ENCODE assay signal across 8 cellular contexts in the genomic region with DNA sequence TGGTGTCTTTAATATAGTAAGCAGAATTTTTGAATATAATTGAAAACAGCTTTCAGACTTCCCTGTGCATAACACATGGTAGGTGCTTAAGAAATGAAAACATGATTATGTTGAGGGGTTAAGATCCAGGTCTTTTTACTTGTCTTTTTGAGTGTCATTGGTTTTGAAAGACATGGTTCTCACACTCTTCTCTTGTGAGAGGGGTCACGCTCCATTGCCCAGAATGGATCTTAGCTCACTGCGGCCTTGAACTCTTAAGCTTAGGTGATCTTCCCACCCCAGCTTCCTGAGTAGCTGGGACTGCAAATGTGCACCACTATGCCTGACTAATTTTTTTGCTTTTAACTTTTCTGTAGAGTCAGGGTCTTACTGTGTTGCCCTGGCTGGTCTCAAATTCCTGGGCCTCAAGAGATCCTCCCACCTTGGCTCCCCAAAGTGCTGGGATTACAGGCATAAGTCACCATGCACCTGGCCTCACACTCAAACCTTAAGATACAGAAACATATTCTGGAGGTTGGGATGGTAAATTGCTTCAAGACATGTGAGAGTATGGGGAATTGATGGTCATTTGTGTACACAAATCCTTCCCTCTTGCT. TPM values are rescaled to one million over a fixed set of nuclear protein-coding genes. Genes with fewer than 3 reads are reported as not detected.
A peak's percentile ranks its signal among the peaks of the same experiment; 100 is the strongest.
DNase-seq lines count a peak whose midpoint lies in the region; ATAC-seq, FAIRE-seq and TF ChIP-seq lines count a peak whose summit lies in the region.

No MANE protein-coding gene starts in this region.

- H3K36me3 Mint-ChIP-seq in activated CD8-positive, alpha-beta memory T cell treated with anti-CD3 and anti-CD28 coated beads, Interleukin-2, amount 10 ng/mL, durations not matched to agents 7 days and 5 days = peaks cover 47% of the 10 kb centered on the region
- peaks cover 68% of the 10 kb centered on the region for H3K36me3 Mint-ChIP-seq in activated T-helper 17 cell treated with anti-CD3 and anti-CD28 coated beads, Interleukin-2, amount 50 U/mL, for 72 hours (ENCODE audit: low read depth)

- H3K9me3 ChIP-seq in kidney (ENCODE audit: control insufficient read depth in 1 of 2, low read length in 2 of 2) (no peaks in the 10 kb centered on the region), thyroid gland (no peaks in the 10 kb centered on the region)

- no peaks in the 10 kb centered on the region for H3K27me3 Mint-ChIP-seq in activated CD8-positive, alpha-beta memory T cell treated with anti-CD3 and anti-CD28 coated beads, Interleukin-2, amount 10 ng/mL, durations not matched to agents 7 days and 5 days
- H3K27me3 Mint-ChIP-seq in activated T-helper 17 cell treated with anti-CD3 and anti-CD28 coated beads, Interleukin-2, amount 50 U/mL, for 72 hours = no peaks in the 10 kb centered on the region

- no peaks in the 10 kb centered on the region for H3K27me3 ChIP-seq in thyroid gland

- no peaks in the 10 kb centered on the region for H3K9me3 Mint-ChIP-seq in activated CD8-positive, alpha-beta memory T cell treated with anti-CD3 and anti-CD28 coated beads, Interleukin-2, amount 10 ng/mL, durations not matched to agents 7 days and 5 days (ENCODE audit: low read depth)
- H3K9me3 Mint-ChIP-seq in activated T-helper 17 cell treated with anti-CD3 and anti-CD28 coated beads, Interleukin-2, amount 50 U/mL, for 72 hours = no peaks in the 10 kb centered on the region

- ATAC-seq in activated CD8-positive, alpha-beta memory T cell treated with anti-CD3 and anti-CD28 coated beads, Interleukin-2, amount 10 ng/mL, durations not matched to agents 7 days and 5 days = no peak
- ATAC-seq in activated T-helper 17 cell treated with anti-CD3 and anti-CD28 coated beads, Interleukin-2, amount 50 U/mL, for 72 hours (replicated peaks) = no peak
- ATAC-seq in HG02840 (IDR thresholded peaks at IDR 0.05; ENCODE audit: low FRiP score, unreplicated experiment) (no peak), HG03439 (IDR thresholded peaks at IDR 0.05; ENCODE audit: unreplicated experiment) (no peak)

- peaks cover 7 to 12% of the 10 kb centered on the region in 2 donors for H3K4me1 ChIP-seq in kidney (ENCODE audit: control insufficient read depth in 1 of 2, insufficient read depth in 1 of 2, low read depth in 1 of 2, low read length in 2 of 2)
- H3K4me1 ChIP-seq in thyroid gland = peaks cover 11 to 12% of the 10 kb centered on the region in 2 donors

- H3K4me3 Mint-ChIP-seq in activated CD8-positive, alpha-beta memory T cell treated with anti-CD3 and anti-CD28 coated beads, Interleukin-2, amount 10 ng/mL, durations not matched to agents 7 days and 5 days = peak overlapping the region; percentile 98
- H3K4me3 Mint-ChIP-seq in activated T-helper 17 cell treated with anti-CD3 and anti-CD28 coated beads, Interleukin-2, amount 50 U/mL, for 72 hours = peak overlapping the region; percentile 92

- no peak for DNase-seq in activated CD8-positive, alpha-beta memory T cell treated with anti-CD3 and anti-CD28 coated beads, Interleukin-2, amount 10 ng/mL, durations not matched to agents 7 days and 5 days
- DNase-seq in activated CD8-positive, alpha-beta memory T cell treated with anti-CD3 and anti-CD28 coated beads for 24 hours = no peak
- DNase-seq in kidney = no peak
- peak; percentile 6 to 8 for DNase-seq in thyroid gland
- no peak for DNase-seq in Ammon's horn (ENCODE audit: low spot score)

- CTCF ChIA-PET in activated CD8-positive, alpha-beta memory T cell treated with anti-CD3 and anti-CD28 coated beads, Interleukin-2, amount 10 ng/mL, durations not matched to agents 7 days and 5 days (lab: Charles Lee) = no interaction called here

- TF ChIP-seq CTCF in kidney (IDR thresholded peaks at IDR 0.05; ENCODE audit: borderline replicate concordance, extremely low read depth, insufficient read depth) = no peak
- TF ChIP-seq CTCF in thyroid gland (IDR thresholded peaks at IDR 0.05) = no peak

- no peak for TF ChIP-seq POLR2A in thyroid gland (IDR thresholded peaks at IDR 0.05)

- 35 to 69% methylated on average over 2 of the region's 2 CpGs for WGBS in thyroid gland, 2 donors

- no peak for FAIRE-seq in kidney (lab: Jason Lieb, UNC)

- peak overlapping the region; percentile 98 for H3K27ac Mint-ChIP-seq in activated CD8-positive, alpha-beta memory T cell treated with anti-CD3 and anti-CD28 coated beads, Interleukin-2, amount 10 ng/mL, durations not matched to agents 7 days and 5 days
- H3K27ac Mint-ChIP-seq in activated T-helper 17 cell treated with anti-CD3 and anti-CD28 coated beads, Interleukin-2, amount 50 U/mL, for 72 hours = peak overlapping the region; percentile 98

- peaks cover 0 to 2% of the 10 kb centered on the region in 2 donors for H3K36me3 ChIP-seq in kidney (ENCODE audit: control insufficient read depth in 1 of 2, insufficient read depth in 2 of 2, low read length in 2 of 2)
- H3K36me3 ChIP-seq in thyroid gland = no peaks in the 10 kb centered on the region

- no peak overlapping the region for H3K27ac ChIP-seq in kidney (ENCODE audit: low read depth in 2 of 2, low read length in 2 of 2)
- H3K27ac ChIP-seq in thyroid gland = peak overlapping the region in 1 of 3 donors; percentile 78

- H3K4me1 Mint-ChIP-seq in activated CD8-positive, alpha-beta memory T cell treated with anti-CD3 and anti-CD28 coated beads, Interleukin-2, amount 10 ng/mL, durations not matched to agents 7 days and 5 days = peaks cover 54% of the 10 kb centered on the region
- H3K4me1 Mint-ChIP-seq in activated T-helper 17 cell treated with anti-CD3 and anti-CD28 coated beads, Interleukin-2, amount 50 U/mL, for 72 hours = peaks cover 36% of the 10 kb centered on the region

- peak overlapping the region; percentile 91 to 98 for H3K4me3 ChIP-seq in kidney (ENCODE audit: low read length in 2 of 2)
- H3K4me3 ChIP-seq in thyroid gland (replicated peaks in 1 of 3) = peak overlapping the region; percentile 35 to 68 (median 45)

- peak overlapping the region; percentile 94 to 98 for H3K9ac ChIP-seq in kidney (ENCODE audit: low read length in 2 of 2)

- intact Hi-C loops in kidney (cut with DNase I) = no loop called here
- intact Hi-C loops in thyroid gland (cut with DNase I) = no loop called here

RNA-seq across cellular contexts. Expression of gene SPCS2, which starts 1.4 kb away (rescaled TPM):
- 100 to 1,000 TPM; 130 to 156 TPM for total RNA-seq in activated CD8-positive, alpha-beta memory T cell treated with anti-CD3 and anti-CD28 coated beads, Interleukin-2, amount 10 ng/mL, durations not matched to agents 7 days and 5 days
- total RNA-seq in activated T-helper 17 cell treated with anti-CD3 and anti-CD28 coated beads, Interleukin-2, amount 50 U/mL, for 72 hours = 100 to 1,000 TPM; 143 to 195 TPM
- total RNA-seq in kidney (176 TPM), thyroid gland (100 to 1,000 TPM in 2 of 4 donors, 10 to 100 TPM in 2; 53.6 to 229 (median 120) TPM)
- polyA plus RNA-seq in kidney (ENCODE audit: insufficient read depth, low read depth, low replicate concordance) = 224 TPM

RNA-seq across cellular contexts. Expression of gene XRRA1, which starts 1.6 kb away (rescaled TPM):
- total RNA-seq in activated CD8-positive, alpha-beta memory T cell treated with anti-CD3 and anti-CD28 coated beads, Interleukin-2, amount 10 ng/mL, durations not matched to agents 7 days and 5 days = 10 to 100 TPM; 32.2 to 39.4 TPM
- 10 to 100 TPM; 30.1 to 41.0 TPM for total RNA-seq in activated T-helper 17 cell treated with anti-CD3 and anti-CD28 coated beads, Interleukin-2, amount 50 U/mL, for 72 hours
- total RNA-seq in kidney (14.6 TPM), thyroid gland (10 to 100 TPM; 26.8 to 80.6 (median 39.1) TPM)
- 2.6 TPM for polyA plus RNA-seq in kidney (ENCODE audit: insufficient read depth, low read depth, low replicate concordance)

RNA-seq across cellular contexts. Expression of gene NEU3, which starts 38.3 kb away (rescaled TPM):
- total RNA-seq in activated CD8-positive, alpha-beta memory T cell treated with anti-CD3 and anti-CD28 coated beads, Interleukin-2, amount 10 ng/mL, durations not matched to agents 7 days and 5 days = 10 to 100 TPM; 14.2 to 20.0 TPM
- 10 to 100 TPM; 19.5 to 26.4 TPM for total RNA-seq in activated T-helper 17 cell treated with anti-CD3 and anti-CD28 coated beads, Interleukin-2, amount 50 U/mL, for 72 hours
- total RNA-seq in kidney (13.2 TPM), thyroid gland (10 to 100 TPM in 2 of 4 donors, 1 to 10 TPM in 2; 8.1 to 13.0 (median 9.2) TPM)
- polyA plus RNA-seq in kidney (ENCODE audit: insufficient read depth, low read depth, low replicate concordance) = 2.8 TPM

Comparison
In these comparisons a context has a peak if more than half of its experiments do, and no peak if none do; other contexts are left out.
1. DNase-seq: peak in thyroid gland (2 of 2); none in activated CD8-positive, alpha-beta memory T cell treated with anti-CD3 and anti-CD28 coated beads, Interleukin-2, amount 10 ng/mL, durations not matched to agents 7 days and 5 days (single experiment), activated CD8-positive, alpha-beta memory T cell treated with anti-CD3 and anti-CD28 coated beads for 24 hours (single experiment), kidney (single experiment) and Ammon's horn (single experiment).